ENCODE assay signal across 1 cellular context in the genomic region with DNA sequence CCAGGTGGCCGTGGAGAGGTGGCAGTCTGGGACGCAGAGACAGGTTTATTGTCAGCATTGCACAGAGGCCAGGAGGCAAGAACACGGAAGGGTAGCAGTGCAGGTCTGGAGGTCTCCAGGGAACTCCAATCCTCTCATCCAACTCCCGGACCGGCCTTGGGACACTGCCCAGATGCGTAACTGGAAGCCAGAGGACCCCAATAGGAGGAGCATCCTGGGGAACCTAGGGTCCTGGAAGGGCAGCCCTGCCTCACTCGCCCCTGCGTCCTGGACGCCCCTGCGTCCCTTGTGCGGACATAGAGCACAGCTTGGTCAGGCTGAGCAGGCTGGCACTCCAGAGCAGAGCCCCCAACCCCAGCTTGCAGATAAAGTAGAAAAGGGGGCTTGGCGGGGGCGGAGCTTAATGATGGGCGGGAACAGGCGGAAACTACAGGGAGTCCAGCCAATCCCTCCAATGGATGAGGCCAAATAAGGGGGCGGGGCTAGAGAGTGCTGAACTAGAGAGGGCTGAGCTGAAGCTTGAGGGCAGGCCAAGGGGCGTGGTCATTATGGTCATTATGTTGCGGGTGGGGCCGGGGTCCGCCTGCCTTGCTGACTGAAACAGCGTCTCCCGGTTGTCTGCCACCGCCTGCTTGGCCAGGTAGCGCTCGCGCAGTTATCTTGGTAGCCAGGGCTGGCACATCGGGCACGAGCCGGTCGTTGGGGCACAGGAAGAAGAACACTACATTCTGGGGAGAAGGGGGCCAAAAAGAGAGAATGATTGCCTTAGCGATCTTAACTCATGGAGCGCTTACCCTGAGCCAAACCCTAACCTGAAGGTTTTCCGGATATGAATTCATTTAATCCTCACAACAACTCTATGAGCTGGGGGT.
TF ChIP-seq lines count a peak whose summit lies in the region.

No MANE protein-coding gene starts in this region.

TF ChIP-seq in K562, 482 proteins besides CTCF, POLR2A, EP300 and RAD21 (continued from another document and continues in another):
- 0 out of 2 replicates have a peak, but pooled peaks have one; percentile 13 for TF ChIP-seq ZBTB49 (CRISPR knock-in tag; IDR thresholded peaks at IDR 0.05; ENCODE audit: borderline replicate concordance)
- no peak for TF ChIP-seq ZNF347 (CRISPR knock-in tag; IDR thresholded peaks at IDR 0.05; ENCODE audit: low read depth)
- peak; percentile 50 for TF ChIP-seq RBFOX2 (IDR thresholded peaks at IDR 0.05; ENCODE audit: low read depth, low read length)
- TF ChIP-seq ILF3 (IDR thresholded peaks at IDR 0.05; ENCODE audit: borderline replicate concordance) = no peak
- TF ChIP-seq STAT5A (IDR thresholded peaks at IDR 0.05; ENCODE audit: borderline replicate concordance, low read length) = no peak
- TF ChIP-seq GTF2F1 (IDR thresholded peaks at IDR 0.05; ENCODE audit: low read depth, low read length) = no peak
- TF ChIP-seq CREM (IDR thresholded peaks at IDR 0.05; ENCODE audit: low read depth) = no peak; the same call in 1 of the 2 replicates
- no peak for TF ChIP-seq ZBTB12 (CRISPR knock-in tag; IDR thresholded peaks at IDR 0.05)
- no peak for TF ChIP-seq ZNF561 (CRISPR knock-in tag; conservative IDR thresholded peaks at IDR 0.05)
- no peak for TF ChIP-seq SNRNP70 (optimal IDR thresholded peaks at IDR 0.05; ENCODE audit: low read depth, low read length)
- no peak for TF ChIP-seq MXI1 (IDR thresholded peaks at IDR 0.05; ENCODE audit: low read depth, low read length)
- TF ChIP-seq SMARCA4 (IDR thresholded peaks at IDR 0.05) = 0 out of 2 replicates have a peak, but pooled peaks have one; percentile 7
- TF ChIP-seq ZBTB5 (IDR thresholded peaks at IDR 0.05) = no peak
- TF ChIP-seq ZNF133 (CRISPR knock-in tag; IDR thresholded peaks at IDR 0.05) = no peak
- no peak for TF ChIP-seq ZNF280B (CRISPR knock-in tag; IDR thresholded peaks at IDR 0.05)
- TF ChIP-seq HLTF (IDR thresholded peaks at IDR 0.05) = no peak
- no peak for TF ChIP-seq SMAD4 (CRISPR knock-in tag; conservative IDR thresholded peaks at IDR 0.05)
- TF ChIP-seq ZNF551 (CRISPR knock-in tag; IDR thresholded peaks at IDR 0.05) = no peak
- TF ChIP-seq ZKSCAN3 (CRISPR knock-in tag; IDR thresholded peaks at IDR 0.05) = no peak
- no peak for TF ChIP-seq ETV5 (CRISPR knock-in tag; IDR thresholded peaks at IDR 0.05; ENCODE audit: low read depth)
- no peak for TF ChIP-seq ZBED1 (IDR thresholded peaks at IDR 0.05)
- TF ChIP-seq, protein P1, sequence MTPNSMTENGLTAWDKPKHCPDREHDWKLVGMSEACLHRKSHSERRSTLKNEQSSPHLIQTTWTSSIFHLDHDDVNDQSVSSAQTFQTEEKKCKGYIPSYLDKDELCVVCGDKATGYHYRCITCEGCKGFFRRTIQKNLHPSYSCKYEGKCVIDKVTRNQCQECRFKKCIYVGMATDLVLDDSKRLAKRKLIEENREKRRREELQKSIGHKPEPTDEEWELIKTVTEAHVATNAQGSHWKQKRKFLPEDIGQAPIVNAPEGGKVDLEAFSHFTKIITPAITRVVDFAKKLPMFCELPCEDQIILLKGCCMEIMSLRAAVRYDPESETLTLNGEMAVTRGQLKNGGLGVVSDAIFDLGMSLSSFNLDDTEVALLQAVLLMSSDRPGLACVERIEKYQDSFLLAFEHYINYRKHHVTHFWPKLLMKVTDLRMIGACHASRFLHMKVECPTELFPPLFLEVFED (CRISPR knock-in tag; conservative IDR thresholded peaks at IDR 0.05) = no peak
- TF ChIP-seq HEY1 (CRISPR knock-in tag; IDR thresholded peaks at IDR 0.05; ENCODE audit: borderline replicate concordance) = no peak
- TF ChIP-seq POLR2G (IDR thresholded peaks at IDR 0.05; ENCODE audit: low read depth, low read length) = peak; percentile 57
- no peak for TF ChIP-seq ZNF23 (CRISPR knock-in tag; IDR thresholded peaks at IDR 0.05)
- TF ChIP-seq, protein P2, sequence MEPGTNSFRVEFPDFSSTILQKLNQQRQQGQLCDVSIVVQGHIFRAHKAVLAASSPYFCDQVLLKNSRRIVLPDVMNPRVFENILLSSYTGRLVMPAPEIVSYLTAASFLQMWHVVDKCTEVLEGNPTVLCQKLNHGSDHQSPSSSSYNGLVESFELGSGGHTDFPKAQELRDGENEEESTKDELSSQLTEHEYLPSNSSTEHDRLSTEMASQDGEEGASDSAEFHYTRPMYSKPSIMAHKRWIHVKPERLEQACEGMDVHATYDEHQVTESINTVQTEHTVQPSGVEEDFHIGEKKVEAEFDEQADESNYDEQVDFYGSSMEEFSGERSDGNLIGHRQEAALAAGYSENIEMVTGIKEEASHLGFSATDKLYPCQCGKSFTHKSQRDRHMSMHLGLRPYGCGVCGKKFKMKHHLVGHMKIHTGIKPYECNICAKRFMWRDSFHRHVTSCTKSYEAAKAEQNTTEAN (CRISPR knock-in tag; IDR thresholded peaks at IDR 0.05) = no peak
- TF ChIP-seq MAFF (IDR thresholded peaks at IDR 0.05; ENCODE audit: low read length) = no peak
- no peak for TF ChIP-seq PHB2 (IDR thresholded peaks at IDR 0.05; ENCODE audit: low read depth)
- TF ChIP-seq RFX5 (IDR thresholded peaks at IDR 0.05; ENCODE audit: low read depth, low read length) = no peak
- TF ChIP-seq ZBTB7A (IDR thresholded peaks at IDR 0.05; ENCODE audit: borderline replicate concordance, control insufficient read depth, low read depth, low read length) = peak; percentile 76; the same call in 1 of the 2 replicates
- no peak for TF ChIP-seq LARP7 (IDR thresholded peaks at IDR 0.05)
- no peak for TF ChIP-seq PRMT5 (CRISPR knock-in tag; IDR thresholded peaks at IDR 0.05)
- TF ChIP-seq LEF1 (IDR thresholded peaks at IDR 0.05) = no peak
- TF ChIP-seq POLR2H (tag; IDR thresholded peaks at IDR 0.05; ENCODE audit: low read depth) = no peak
- no peak for TF ChIP-seq NCOA2 (IDR thresholded peaks at IDR 0.05; ENCODE audit: partially characterized antibody in 2 of 2)
- TF ChIP-seq ZNF232 (CRISPR knock-in tag; IDR thresholded peaks at IDR 0.05) = no peak
- TF ChIP-seq POLR2B (IDR thresholded peaks at IDR 0.05; ENCODE audit: low read depth, partially characterized antibody) = no peak
- no peak for TF ChIP-seq ZNF184 (CRISPR knock-in tag; IDR thresholded peaks at IDR 0.05)
- no peak for TF ChIP-seq KDM1A (IDR thresholded peaks at IDR 0.05)
- TF ChIP-seq ZNF354B (CRISPR knock-in tag; IDR thresholded peaks at IDR 0.05) = no peak
- no peak for TF ChIP-seq ZBTB11 (CRISPR knock-in tag; IDR thresholded peaks at IDR 0.05)
- TF ChIP-seq SUPT5H (IDR thresholded peaks at IDR 0.05) = 0 out of 2 replicates have a peak, but pooled peaks have one; percentile 50
- no peak for TF ChIP-seq ZNF695 (CRISPR knock-in tag; IDR thresholded peaks at IDR 0.05)
- TF ChIP-seq EGR1 (conservative IDR thresholded peaks at IDR 0.05) = peak; percentile 62
- TF ChIP-seq NFIX (CRISPR knock-in tag; IDR thresholded peaks at IDR 0.05; ENCODE audit: low read depth) = no peak
- no peak for TF ChIP-seq CEBPG (CRISPR knock-in tag; IDR thresholded peaks at IDR 0.05)
- no peak for TF ChIP-seq CEBPG (tag; conservative IDR thresholded peaks at IDR 0.05 in 1 of 2, IDR thresholded peaks at IDR 0.05 in 1 of 2)
- TF ChIP-seq PML (IDR thresholded peaks at IDR 0.05; ENCODE audit: low read length) = no peak
- TF ChIP-seq CEBPB (tag; IDR thresholded peaks at IDR 0.05) = no peak
- peak in 2 of 3 experiments; percentile 4 to 20 for TF ChIP-seq YY1 (IDR thresholded peaks at IDR 0.05; ENCODE audit: borderline replicate concordance in 1 of 3, control insufficient read depth in 1 of 3, extremely low read depth in 1 of 3, insufficient read depth in 3 of 3, insufficient read length in 1 of 3, insufficient replicate concordance in 2 of 3, low read depth in 1 of 3, low read length in 2 of 3)
- TF ChIP-seq ARNT (IDR thresholded peaks at IDR 0.05) = no peak
- no peak for TF ChIP-seq XRCC3 (IDR thresholded peaks at IDR 0.05)
- no peak for TF ChIP-seq CHD4 (IDR thresholded peaks at IDR 0.05; ENCODE audit: insufficient read depth, insufficient replicate concordance, low read depth, low read length, poor library complexity, severe bottlenecking)
- no peak for TF ChIP-seq NR1H2 (CRISPR knock-in tag; IDR thresholded peaks at IDR 0.05)
- TF ChIP-seq JUN (IDR thresholded peaks at IDR 0.05; ENCODE audit: borderline replicate concordance, low read depth, low read length) = no peak
- no peak for TF ChIP-seq JUN (CRISPR knock-in tag; IDR thresholded peaks at IDR 0.05; ENCODE audit: borderline replicate concordance)
- TF ChIP-seq ZSCAN32 (CRISPR knock-in tag; IDR thresholded peaks at IDR 0.05) = no peak
